In the genomic region with DNA sequence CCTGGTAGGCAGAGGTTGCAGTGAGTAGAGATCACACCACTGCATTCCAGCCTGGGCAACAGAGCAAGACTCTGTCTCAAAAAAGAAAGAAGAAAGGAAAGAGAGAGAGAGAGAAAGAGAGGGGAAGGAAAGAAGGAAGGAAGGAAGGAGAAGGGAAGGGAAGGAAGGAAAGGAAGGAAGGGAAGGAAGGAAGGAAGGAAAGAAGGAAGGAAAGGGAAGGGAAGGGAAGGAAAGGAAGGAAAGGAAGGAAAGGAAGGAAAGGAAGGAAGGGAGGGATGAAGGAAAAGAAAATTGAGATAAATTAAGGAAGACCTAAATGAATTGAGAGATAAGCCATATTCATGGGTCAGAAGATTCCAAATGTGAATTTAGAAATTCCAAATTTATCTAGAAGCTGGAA, we compare ENCODE assay signal across 32 cellular contexts.
"Had no signal": no experiment of that assay in that cellular context is flagged by ENCODE, and none has a peak within 500 bp of the region (broad histone marks: within the 10 kb centered on the region; RNA-seq: fewer than 3 reads in every experiment).

No MANE protein-coding gene starts in this region.

- H3K36me3 Mint-ChIP-seq: activated CD4-positive, alpha-beta memory T cell treated with anti-CD3 and anti-CD28 coated beads for 36 hours; activated naive CD4-positive, alpha-beta T cell treated with anti-CD3 and anti-CD28 coated beads, Interleukin-2, amount 50 U/mL, for 72 hours; activated naive CD8-positive, alpha-beta T cell treated with anti-CD3 and anti-CD28 coated beads for 36 hours had no signal

- H3K27ac ChIP-seq: adrenal gland, body of pancreas, brain microvascular endothelial cell, breast epithelium, VCaP had no signal

- H3K27ac Mint-ChIP-seq: activated B cell treated with CpG ODN at 0.5 μM for 24 hours; activated CD4-positive, alpha-beta memory T cell treated with anti-CD3 and anti-CD28 coated beads for 36 hours; activated CD4-positive, alpha-beta T cell treated with anti-CD3 and anti-CD28 coated beads, Interleukin-2, amount 10 ng/mL, durations not matched to agents 24 days and 14 days; activated CD8-positive, alpha-beta T cell treated with anti-CD3 and anti-CD28 coated beads for 36 hours; activated naive CD4-positive, alpha-beta T cell treated with anti-CD3 and anti-CD28 coated beads for 36 hours; activated naive CD4-positive, alpha-beta T cell treated with anti-CD3 and anti-CD28 coated beads, Interleukin-2, amount 50 U/mL, for 72 hours; activated naive CD8-positive, alpha-beta T cell treated with anti-CD3 and anti-CD28 coated beads for 36 hours; activated T-cell treated with anti-CD3 and anti-CD28 coated beads, Interleukin-2, amount 50 U/mL, for 72 hours; activated T-helper 1 cell treated with anti-CD3 and anti-CD28 coated beads, Interleukin-12 subunit alpha, Interleukin-12 subunit beta, Interleukin-2, Interleukin-4 antibody, amounts not matched to agents 30 ng/mL and 10 ng/mL and 1 ng/mL, durations not matched to agents 14 hours and 24 hours and 36 hours; activated T-helper 17 cell treated with anti-CD3 and anti-CD28 coated beads, Interleukin-2, amount 50 U/mL, for 72 hours; T-helper 2 cell treated with Interferon-gamma antibody and Interleukin-4, amounts not matched to agents 5 μg/mL and 100 μg/mL, for 36 hours had no signal

- H3K4me3 ChIP-seq: adrenal gland, body of pancreas, breast epithelium had no signal

- H3K27me3 ChIP-seq: adrenal gland, body of pancreas, brain microvascular endothelial cell, breast epithelium had no signal

- H3K9me3 ChIP-seq: adrenal gland, body of pancreas, breast epithelium had no signal

- H3K36me3 ChIP-seq: adrenal gland, brain microvascular endothelial cell, breast epithelium had no signal

- H3K4me1 ChIP-seq: adrenal gland, body of pancreas, breast epithelium had no signal

- H3K4me1 Mint-ChIP-seq: activated B cell treated with CpG ODN at 0.5 μM for 24 hours; activated naive CD8-positive, alpha-beta T cell treated with anti-CD3 and anti-CD28 coated beads for 36 hours; activated T-helper 17 cell treated with anti-CD3 and anti-CD28 coated beads, Interleukin-2, amount 50 U/mL, for 72 hours had no signal

- FAIRE-seq: astrocyte had no signal

- ATAC-seq: activated CD8-positive, alpha-beta T cell treated with anti-CD3 and anti-CD28 coated beads for 36 hours; activated naive CD4-positive, alpha-beta T cell treated with anti-CD3 and anti-CD28 coated beads, Interleukin-2, amount 50 U/mL, for 72 hours; activated T-cell treated with anti-CD3 and anti-CD28 coated beads, Interleukin-2, amount 50 U/mL, for 4 hours; activated T-cell treated with anti-CD3 and anti-CD28 coated beads, Interleukin-2, amount 50 U/mL, for 72 hours; activated T-helper 17 cell treated with anti-CD3 and anti-CD28 coated beads, Interleukin-2, amount 50 U/mL, for 72 hours; body of pancreas had no signal

- H3K9me3 Mint-ChIP-seq: activated B cell treated with CpG ODN at 0.5 μM for 24 hours; activated CD4-positive, alpha-beta memory T cell treated with anti-CD3 and anti-CD28 coated beads for 36 hours; activated CD4-positive, alpha-beta T cell treated with anti-CD3 and anti-CD28 coated beads, Interleukin-2, amount 10 ng/mL, durations not matched to agents 24 days and 14 days; activated CD8-positive, alpha-beta T cell treated with anti-CD3 and anti-CD28 coated beads for 36 hours; activated naive CD4-positive, alpha-beta T cell treated with anti-CD3 and anti-CD28 coated beads for 36 hours; activated naive CD4-positive, alpha-beta T cell treated with anti-CD3 and anti-CD28 coated beads, Interleukin-2, amount 50 U/mL, for 72 hours; activated naive CD8-positive, alpha-beta T cell treated with anti-CD3 and anti-CD28 coated beads for 36 hours; activated T-cell treated with anti-CD3 and anti-CD28 coated beads, Interleukin-2, amount 50 U/mL, for 4 hours; activated T-cell treated with anti-CD3 and anti-CD28 coated beads, Interleukin-2, amount 50 U/mL, for 72 hours; activated T-helper 1 cell treated with anti-CD3 and anti-CD28 coated beads, Interleukin-12 subunit alpha, Interleukin-12 subunit beta, Interleukin-2, Interleukin-4 antibody, amounts not matched to agents 30 ng/mL and 10 ng/mL and 1 ng/mL, durations not matched to agents 14 hours and 24 hours and 36 hours; activated T-helper 17 cell treated with anti-CD3 and anti-CD28 coated beads, Interleukin-2, amount 50 U/mL, for 72 hours; T-helper 2 cell treated with Interferon-gamma antibody and Interleukin-4, amounts not matched to agents 5 μg/mL and 100 μg/mL, for 36 hours had no signal

- H3K27me3 Mint-ChIP-seq: activated CD4-positive, alpha-beta memory T cell treated with anti-CD3 and anti-CD28 coated beads for 36 hours; activated CD8-positive, alpha-beta T cell treated with anti-CD3 and anti-CD28 coated beads for 36 hours had no signal

- H3K4me3 Mint-ChIP-seq: activated B cell treated with CpG ODN at 0.5 μM for 24 hours; activated CD4-positive, alpha-beta memory T cell treated with anti-CD3 and anti-CD28 coated beads for 36 hours; activated CD4-positive, alpha-beta T cell treated with anti-CD3 and anti-CD28 coated beads, Interleukin-2, amount 10 ng/mL, durations not matched to agents 24 days and 14 days; activated CD8-positive, alpha-beta T cell treated with anti-CD3 and anti-CD28 coated beads for 36 hours; activated naive CD4-positive, alpha-beta T cell treated with anti-CD3 and anti-CD28 coated beads for 36 hours; activated naive CD8-positive, alpha-beta T cell treated with anti-CD3 and anti-CD28 coated beads for 36 hours; activated T-cell treated with anti-CD3 and anti-CD28 coated beads, Interleukin-2, amount 50 U/mL, for 4 hours; activated T-cell treated with anti-CD3 and anti-CD28 coated beads, Interleukin-2, amount 50 U/mL, for 72 hours; activated T-helper 1 cell treated with anti-CD3 and anti-CD28 coated beads, Interleukin-12 subunit alpha, Interleukin-12 subunit beta, Interleukin-2, Interleukin-4 antibody, amounts not matched to agents 30 ng/mL and 10 ng/mL and 1 ng/mL, durations not matched to agents 14 hours and 24 hours and 36 hours; activated T-helper 17 cell treated with anti-CD3 and anti-CD28 coated beads, Interleukin-2, amount 50 U/mL, for 72 hours; T-helper 2 cell treated with Interferon-gamma antibody and Interleukin-4, amounts not matched to agents 5 μg/mL and 100 μg/mL, for 36 hours had no signal

- DNase-seq: activated B cell treated with CpG ODN at 0.5 μM for 24 hours; activated CD4-positive, alpha-beta memory T cell treated with anti-CD3 and anti-CD28 coated beads for 36 hours; activated CD4-positive, alpha-beta T cell treated with anti-CD3 and anti-CD28 coated beads for 4 hours; activated CD4-positive, alpha-beta T cell treated with anti-CD3 and anti-CD28 coated beads, Interleukin-2, amount 10 ng/mL, durations not matched to agents 24 days and 14 days; activated CD4-positive, alpha-beta T cell treated with anti-CD3 and anti-CD28 coated beads, Interleukin-2, amount 50 U/mL, for 1 hour; activated CD4-positive, alpha-beta T cell treated with anti-CD3 and anti-CD28 coated beads, Interleukin-2, amount 50 U/mL, for 4 hours; activated CD4-positive, CD25-positive, alpha-beta regulatory T cell treated with anti-CD3 and anti-CD28 coated beads, Interleukin-2, amount 50 U/mL, for 72 hours; activated CD8-positive, alpha-beta memory T cell treated with anti-CD3 and anti-CD28 coated beads, Interleukin-2, amount 50 U/mL, for 4 hours; activated CD8-positive, alpha-beta T cell treated with anti-CD3 and anti-CD28 coated beads for 36 hours; activated gamma-delta T cell treated with Interleukin-2 at 50 U/mL for 16 hours; activated naive CD4-positive, alpha-beta T cell; activated naive CD4-positive, alpha-beta T cell treated with anti-CD3 and anti-CD28 coated beads for 36 hours; activated naive CD4-positive, alpha-beta T cell treated with anti-CD3 and anti-CD28 coated beads, Interleukin-2, amount 50 U/mL, for 16 hours; activated naive CD8-positive, alpha-beta T cell treated with anti-CD3 and anti-CD28 coated beads for 36 hours; activated T-cell treated with anti-CD3 and anti-CD28 coated beads for 4 hours; activated T-cell treated with anti-CD3 and anti-CD28 coated beads, Interleukin-2, amount 50 U/mL, for 1 hour; activated T-cell treated with anti-CD3 and anti-CD28 coated beads, Interleukin-2, amount 50 U/mL, for 4 hours; activated T-cell treated with anti-CD3 and anti-CD28 coated beads, Interleukin-2, amount 50 U/mL, for 72 hours; adrenal gland; amniotic stem cell; body of pancreas; brain microvascular endothelial cell; central memory CD4-positive, alpha-beta T cell; T-helper 2 cell; T-helper 9 cell had no signal
